ENCODE assay signal across 10 cellular contexts in the genomic region with DNA sequence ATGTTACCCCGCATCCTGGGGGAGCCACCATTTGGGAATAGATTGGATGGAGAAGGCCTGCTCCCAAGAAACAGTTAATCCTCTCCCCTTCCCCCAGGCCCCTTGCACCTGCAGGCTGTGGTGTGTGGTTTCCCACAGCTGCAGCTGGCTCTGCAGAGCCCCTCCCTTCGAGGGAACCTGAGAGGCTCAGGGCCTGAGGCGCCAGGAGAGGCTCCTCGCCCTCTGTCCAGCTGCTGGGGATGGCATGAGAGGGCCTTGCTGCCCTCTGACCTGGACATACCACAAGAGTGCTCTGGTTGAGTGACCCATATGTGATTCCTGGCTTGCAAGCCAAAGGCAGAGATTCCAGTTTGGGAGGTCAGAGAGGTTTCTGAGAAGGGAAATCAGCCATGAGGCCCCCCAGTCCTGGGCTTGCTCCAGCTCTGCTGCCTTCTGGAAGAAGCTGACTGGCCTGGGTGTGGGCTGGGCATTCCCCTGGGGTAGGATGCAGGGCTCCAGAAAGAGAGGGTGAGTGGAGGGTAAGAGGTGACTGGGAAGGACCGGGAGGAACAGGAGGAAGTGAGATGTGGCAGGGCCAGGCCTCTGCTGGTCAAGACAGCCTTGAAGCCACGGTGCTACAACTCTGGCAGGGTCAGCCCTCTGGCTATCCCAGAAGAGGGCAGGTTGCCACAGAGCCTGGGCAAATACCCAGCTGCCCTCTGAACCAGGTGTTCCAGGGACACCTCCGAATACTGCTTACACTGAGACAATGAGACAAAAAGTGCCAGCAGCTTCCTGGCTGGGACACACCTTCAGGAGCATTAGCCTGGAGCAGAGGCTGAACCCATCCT. TPM values are rescaled to one million over a fixed set of nuclear protein-coding genes. Genes with fewer than 3 reads are reported as not detected.
DNase-seq lines count a peak whose midpoint lies in the region; ATAC-seq and TF ChIP-seq lines count a peak whose summit lies in the region.
"Had no signal": no experiment of that assay in that cellular context is flagged by ENCODE, and none has a peak within 500 bp of the region (broad histone marks: within the 10 kb centered on the region; RNA-seq: fewer than 3 reads in every experiment).

No MANE protein-coding gene starts in this region.

- TF ChIP-seq CTCF in HFFc6 (IDR thresholded peaks at IDR 0.05) = no peak
- TF ChIP-seq CTCF in lower lobe of right lung (IDR thresholded peaks at IDR 0.05) = no peak
- TF ChIP-seq CTCF in testis (IDR thresholded peaks at IDR 0.05) = no peak

- H3K36me3 ChIP-seq in lower lobe of right lung (peaks cover 9% of the 10 kb centered on the region), testis (ENCODE audit: low read depth, missing control alignments) (no peaks in the 10 kb centered on the region)

- peak; percentile 36 to 58 for ATAC-seq in lower lobe of right lung
- ATAC-seq: HCT116 had no signal

- 58 to 61% methylated on average over 3 to 7 of the region's 7 CpGs for WGBS in testis, 2 donors

- peaks cover 40% of the 10 kb centered on the region for H3K4me1 Mint-ChIP-seq in HFFc6 (ENCODE audit: low read depth)
- H3K4me1 Mint-ChIP-seq in activated T-helper 2 cell treated with anti-CD3 and anti-CD28 coated beads, Interferon-gamma antibody, Interleukin-2, Interleukin-4, amounts not matched to agents 10 μg/mL and 5 μg/mL and 100 μg/mL, durations not matched to agents 14 hours and 24 hours and 36 hours (ENCODE audit: low read depth) = peaks cover 57% of the 10 kb centered on the region

- 0 out of 2 replicates have a peak, but pooled peaks cover 3% of the 10 kb centered on the region for H3K9me3 Mint-ChIP-seq in HFFc6
- H3K9me3 Mint-ChIP-seq in activated T-helper 2 cell treated with anti-CD3 and anti-CD28 coated beads, Interferon-gamma antibody, Interleukin-2, Interleukin-4, amounts not matched to agents 10 μg/mL and 5 μg/mL and 100 μg/mL, durations not matched to agents 14 hours and 24 hours and 36 hours = no peaks in the 10 kb centered on the region

- H3K27me3 ChIP-seq in lower lobe of right lung (ENCODE audit: low read depth) = no peaks in the 10 kb centered on the region
- no peaks in the 10 kb centered on the region for H3K27me3 ChIP-seq in testis

- no peaks in the 10 kb centered on the region for H3K9me3 ChIP-seq in lower lobe of right lung
- no peaks in the 10 kb centered on the region for H3K9me3 ChIP-seq in testis

- no peak for TF ChIP-seq POLR2A in testis (IDR thresholded peaks at IDR 0.05)

- H3K27me3 Mint-ChIP-seq in HFFc6 (ENCODE audit: insufficient read depth) = no peaks in the 10 kb centered on the region; the same call in 1 of the 2 replicates
- H3K27me3 Mint-ChIP-seq in activated T-helper 2 cell treated with anti-CD3 and anti-CD28 coated beads, Interferon-gamma antibody, Interleukin-2, Interleukin-4, amounts not matched to agents 10 μg/mL and 5 μg/mL and 100 μg/mL, durations not matched to agents 14 hours and 24 hours and 36 hours (ENCODE audit: low read depth) = no peaks in the 10 kb centered on the region

- H3K27ac ChIP-seq in lower lobe of right lung = no peak overlapping the region
- no peak overlapping the region for H3K27ac ChIP-seq in testis
- H3K27ac ChIP-seq: epithelial cell of prostate had no signal

- H3K27ac Mint-ChIP-seq in HFFc6 = peak overlapping the region; percentile 12; the same call in 1 of the 2 replicates
- peak overlapping the region; percentile 47 for H3K27ac Mint-ChIP-seq in activated T-helper 2 cell treated with anti-CD3 and anti-CD28 coated beads, Interferon-gamma antibody, Interleukin-2, Interleukin-4, amounts not matched to agents 10 μg/mL and 5 μg/mL and 100 μg/mL, durations not matched to agents 14 hours and 24 hours and 36 hours

- H3K4me1 ChIP-seq in lower lobe of right lung (peaks cover 28% of the 10 kb centered on the region), testis (no peaks in the 10 kb centered on the region)

- H3K36me3 Mint-ChIP-seq in HFFc6 (ENCODE audit: low read depth) = no peaks in the 10 kb centered on the region
- H3K36me3 Mint-ChIP-seq in activated T-helper 2 cell treated with anti-CD3 and anti-CD28 coated beads, Interferon-gamma antibody, Interleukin-2, Interleukin-4, amounts not matched to agents 10 μg/mL and 5 μg/mL and 100 μg/mL, durations not matched to agents 14 hours and 24 hours and 36 hours (ENCODE audit: low read depth) = peaks cover 3% of the 10 kb centered on the region

- H3K4me3 ChIP-seq in lower lobe of right lung (no peak overlapping the region), testis (no peak overlapping the region)

- H3K4me3 Mint-ChIP-seq in HFFc6 = no peak overlapping the region
- H3K4me3 Mint-ChIP-seq in activated T-helper 2 cell treated with anti-CD3 and anti-CD28 coated beads, Interferon-gamma antibody, Interleukin-2, Interleukin-4, amounts not matched to agents 10 μg/mL and 5 μg/mL and 100 μg/mL, durations not matched to agents 14 hours and 24 hours and 36 hours (ENCODE audit: low read depth) = no peak overlapping the region

- intact Hi-C loops in activated T-helper 2 cell treated with anti-CD3 and anti-CD28 coated beads, Interferon-gamma antibody, Interleukin-2, Interleukin-4, amounts not matched to agents 10 μg/mL and 5 μg/mL and 100 μg/mL, durations not matched to agents 14 hours and 24 hours and 36 hours (cut with micrococcal nuclease) = no loop called here
- intact Hi-C loops in lower lobe of right lung (cut with DNase I) (no loop called here), testis (cut with DNase I; ENCODE audit: low total_unique reads) (no loop called here)

- DNase-seq in stimulated activated CD4-positive, alpha-beta T cell treated with anti-CD3 and anti-CD28 coated beads, Interleukin-15, amount 100 ng/mL, for 24 hours = peak; percentile 44
- DNase-seq in stimulated activated CD4-positive, alpha-beta T cell treated with anti-CD3 and anti-CD28 coated beads, Interleukin-12 subunit alpha, Interleukin-12 subunit beta, amount 100 ng/mL, for 4 hours = no peak
- DNase-seq in HFFc6 = no peak
- DNase-seq in NAMALWA (ENCODE audit: low spot score) = peak; percentile 79
- no peak for DNase-seq in activated T-helper 2 cell treated with anti-CD3 and anti-CD28 coated beads, Interferon-gamma antibody, Interleukin-2, Interleukin-4, amounts not matched to agents 10 μg/mL and 5 μg/mL and 100 μg/mL, durations not matched to agents 14 hours and 24 hours and 36 hours (ENCODE audit: low spot score)
- DNase-seq in lower lobe of right lung = no peak
- no peak for DNase-seq in LoVo (ENCODE audit: low spot score)
- no peak for DNase-seq in testis

RNA-seq across cellular contexts. Expression of gene SRP14, which starts 16.0 kb away (rescaled TPM):
- total RNA-seq in HFFc6 (2021; fragmentation: NEBNext Ultra II Directional; extraction: Animal tissue kit (Norgen Biotek cat#: 25700)) = 100 to 1,000 TPM; 177 to 227 (median 212) TPM
- 160 and 167 TPM in 2 replicates for total RNA-seq in activated T-helper 2 cell treated with anti-CD3 and anti-CD28 coated beads, Interferon-gamma antibody, Interleukin-2, Interleukin-4, amounts not matched to agents 10 μg/mL and 5 μg/mL and 100 μg/mL, durations not matched to agents 14 hours and 24 hours and 36 hours
- 138 TPM for total RNA-seq in lower lobe of right lung
- 100 to 1,000 TPM; 277 to 410 TPM for total RNA-seq in testis
- 359 TPM for polyA plus RNA-seq in testis (ENCODE audit: insufficient read depth, low read depth, low replicate concordance)

RNA-seq across cellular contexts. Expression of gene BMF, which starts 53.7 kb away (rescaled TPM):
- 1 to 10 TPM in 2 of 6 experiments, under 1 TPM in 4; 0.57 to 1.2 (median 0.81) TPM for total RNA-seq in HFFc6 (2021; fragmentation: NEBNext Ultra II Directional; extraction: Animal tissue kit (Norgen Biotek cat#: 25700))
- total RNA-seq in activated T-helper 2 cell treated with anti-CD3 and anti-CD28 coated beads, Interferon-gamma antibody, Interleukin-2, Interleukin-4, amounts not matched to agents 10 μg/mL and 5 μg/mL and 100 μg/mL, durations not matched to agents 14 hours and 24 hours and 36 hours = 16.1 and 17.9 TPM in 2 replicates
- total RNA-seq in lower lobe of right lung (17.2 TPM), testis (1 to 10 TPM; 6.9 to 7.7 TPM)
- polyA plus RNA-seq in testis (ENCODE audit: insufficient read depth, low read depth, low replicate concordance) = 4.9 TPM

Comparison
In these comparisons a context has a peak if more than half of its experiments do, and no peak if none do; other contexts are left out.
1. DNase-seq: peak in stimulated activated CD4-positive, alpha-beta T cell treated with anti-CD3 and anti-CD28 coated beads, Interleukin-15, amount 100 ng/mL, for 24 hours (single experiment) and NAMALWA (single experiment); none in stimulated activated CD4-positive, alpha-beta T cell treated with anti-CD3 and anti-CD28 coated beads, Interleukin-12 subunit alpha, Interleukin-12 subunit beta, amount 100 ng/mL, for 4 hours (single experiment), HFFc6 (single experiment), activated T-helper 2 cell treated with anti-CD3 and anti-CD28 coated beads, Interferon-gamma antibody, Interleukin-2, Interleukin-4, amounts not matched to agents 10 μg/mL and 5 μg/mL and 100 μg/mL, durations not matched to agents 14 hours and 24 hours and 36 hours (single experiment), lower lobe of right lung (single experiment), LoVo (single experiment) and testis (single experiment).